15 cellular contexts compared by ENCODE assay signal in genomic region chr1:16918371-16918770, GRCh38. TPM values are rescaled to one million over a fixed set of nuclear protein-coding genes. Genes with fewer than 3 reads are reported as not detected.
DNase-seq lines count a peak whose midpoint lies in the region; ATAC-seq and TF ChIP-seq lines count a peak whose summit lies in the region.
"Had no signal": no experiment of that assay in that cellular context is flagged by ENCODE, and none has a peak within 500 bp of the region (broad histone marks: within the 10 kb centered on the region; RNA-seq: fewer than 3 reads in every experiment).

No MANE protein-coding gene starts in this region.

- CTCF ChIA-PET in MCF 10A (lab: Yijun Ruan, JAX) = no interaction called here

- H3K4me3 Mint-ChIP-seq in central memory CD8-positive, alpha-beta T cell = no peak overlapping the region
- H3K4me3 Mint-ChIP-seq in MCF 10A (ENCODE audit: unreplicated experiment) (no peak overlapping the region), type B pancreatic cell (no peak overlapping the region)
- H3K4me3 Mint-ChIP-seq: CD4-positive, CD25-positive, alpha-beta regulatory T cell had no signal

- DNase-seq in GM13977 (ENCODE audit: low spot score) = peak; percentile 7
- DNase-seq in central memory CD8-positive, alpha-beta T cell (ENCODE audit: low spot score in 2 of 2) = no peak
- DNase-seq in lower lobe of right lung = peak; percentile 32
- peak; percentile 71 for DNase-seq in spleen
- no peak for DNase-seq in MCF 10A (ENCODE audit: unreplicated experiment)
- DNase-seq in dorsolateral prefrontal cortex = no peak
- no peak for DNase-seq in type B pancreatic cell (ENCODE audit: extremely low spot score, unreplicated experiment)
- DNase-seq: ACHN; CD4-positive, CD25-positive, alpha-beta regulatory T cell; DMS53; GF-D8; GM23248 had no signal

- ATAC-seq in central memory CD8-positive, alpha-beta T cell (replicated peaks; ENCODE audit: extremely low read depth, poor library complexity, severe bottlenecking) = no peak
- ATAC-seq in lower lobe of right lung (no peak), GM21526 (IDR thresholded peaks at IDR 0.05; ENCODE audit: low FRiP score, unreplicated experiment) (no peak)
- ATAC-seq: HCT116 had no signal

- 59 to 81% (median 74%) methylated on average over 3 of the region's 3 CpGs for WGBS in spleen, 5 donors

- H3K9me3 Mint-ChIP-seq in central memory CD8-positive, alpha-beta T cell = no peaks in the 10 kb centered on the region
- H3K9me3 Mint-ChIP-seq in MCF 10A (ENCODE audit: unreplicated experiment) = no peaks in the 10 kb centered on the region
- no peaks in the 10 kb centered on the region for H3K9me3 Mint-ChIP-seq in type B pancreatic cell
- H3K9me3 Mint-ChIP-seq: CD4-positive, CD25-positive, alpha-beta regulatory T cell had no signal

- no peaks in the 10 kb centered on the region for H3K27me3 Mint-ChIP-seq in central memory CD8-positive, alpha-beta T cell
- H3K27me3 Mint-ChIP-seq in MCF 10A (ENCODE audit: insufficient read depth, unreplicated experiment) (no peaks in the 10 kb centered on the region), type B pancreatic cell (no peaks in the 10 kb centered on the region)

- in situ Hi-C loops in GM13977 (cut with MboI; ENCODE audit: low pct_unique_long_range_greater_than_20kb, low sequenced_read_pairs, unreplicated experiment) = no loop called here

- peaks cover 1% of the 10 kb centered on the region for H3K36me3 Mint-ChIP-seq in central memory CD8-positive, alpha-beta T cell (ENCODE audit: insufficient read depth)
- no peaks in the 10 kb centered on the region for H3K36me3 Mint-ChIP-seq in MCF 10A (ENCODE audit: insufficient read depth, unreplicated experiment)
- no peaks in the 10 kb centered on the region for H3K36me3 Mint-ChIP-seq in type B pancreatic cell

- H3K27ac ChIP-seq in lower lobe of right lung (no peak overlapping the region), spleen (no peak overlapping the region), dorsolateral prefrontal cortex (no peak overlapping the region)
- H3K27ac ChIP-seq: BLaER1 treated with 17β-estradiol and CSF1 and Interleukin-3, amounts not matched to agents 10 nM and 100 nM; GM23248 had no signal

- no peaks in the 10 kb centered on the region for H3K9me3 ChIP-seq in lower lobe of right lung
- no peaks in the 10 kb centered on the region for H3K9me3 ChIP-seq in spleen
- H3K9me3 ChIP-seq: BLaER1 treated with 17β-estradiol and CSF1 and Interleukin-3, amounts not matched to agents 10 nM and 100 nM had no signal

- POLR2A ChIA-PET in MCF 10A (lab: Yijun Ruan, JAX) = no interaction called here

- H3K4me1 ChIP-seq in lower lobe of right lung = peaks cover 19% of the 10 kb centered on the region
- peaks cover 12 to 43% (median 28%) of the 10 kb centered on the region in 6 donors for H3K4me1 ChIP-seq in spleen

- H3K4me3 ChIP-seq in lower lobe of right lung (no peak overlapping the region), spleen (no peak overlapping the region), dorsolateral prefrontal cortex (no peak overlapping the region)
- H3K4me3 ChIP-seq: BLaER1 treated with 17β-estradiol and CSF1 and Interleukin-3, amounts not matched to agents 10 nM and 100 nM; GM23248 had no signal

- H3K4me1 Mint-ChIP-seq in central memory CD8-positive, alpha-beta T cell = peaks cover 45% of the 10 kb centered on the region
- H3K4me1 Mint-ChIP-seq in MCF 10A (ENCODE audit: insufficient read depth, unreplicated experiment) (peaks cover 18% of the 10 kb centered on the region), type B pancreatic cell (ENCODE audit: unreplicated experiment) (peaks cover 10% of the 10 kb centered on the region)

- intact Hi-C loops in lower lobe of right lung (cut with DNase I) (no loop called here), spleen (cut with DNase I; ENCODE audit: low total_unique reads) (no loop called here), MCF 10A (cut with micrococcal nuclease) (no loop called here), dorsolateral prefrontal cortex (cut with DNase I) (no loop called here)

- H3K36me3 ChIP-seq in lower lobe of right lung (no peaks in the 10 kb centered on the region), spleen (no peaks in the 10 kb centered on the region)
- H3K36me3 ChIP-seq: BLaER1 treated with 17β-estradiol and CSF1 and Interleukin-3, amounts not matched to agents 10 nM and 100 nM had no signal

- no TSS peak for BruUV-seq in MCF 10A (replicated peaks; lab: Mats Ljungman, UMichigan)

- H3K27ac Mint-ChIP-seq in central memory CD8-positive, alpha-beta T cell (ENCODE audit: low read depth) = peak overlapping the region; percentile 13
- H3K27ac Mint-ChIP-seq in MCF 10A (ENCODE audit: low read depth, unreplicated experiment) (no peak overlapping the region), type B pancreatic cell (no peak overlapping the region)

- H3K27me3 ChIP-seq in lower lobe of right lung (ENCODE audit: low read depth) (no peaks in the 10 kb centered on the region), spleen (replicated peaks in 1 of 7) (peaks cover 0 to 20% (median 0%) of the 10 kb centered on the region in 7 donors), dorsolateral prefrontal cortex (no peaks in the 10 kb centered on the region)
- H3K27me3 ChIP-seq: BLaER1 treated with 17β-estradiol and CSF1 and Interleukin-3, amounts not matched to agents 10 nM and 100 nM had no signal

- no peak for TF ChIP-seq CTCF in GM13977 (IDR thresholded peaks at IDR 0.05; ENCODE audit: extremely low read depth, insufficient read depth, missing control alignments)
- TF ChIP-seq CTCF in lower lobe of right lung (IDR thresholded peaks at IDR 0.05) = no peak
- TF ChIP-seq CTCF in spleen (IDR thresholded peaks at IDR 0.05 in 8 of 11, conservative IDR thresholded peaks at IDR 0.05 in 3 of 11) = no peak
- no peak for TF ChIP-seq CTCF in MCF 10A (IDR thresholded peaks at IDR 0.05; ENCODE audit: unreplicated experiment)
- TF ChIP-seq CTCF in dorsolateral prefrontal cortex (IDR thresholded peaks at IDR 0.05 in 54 of 56, conservative IDR thresholded peaks at IDR 0.05 in 2 of 56; ENCODE audit: low read depth in 1 of 56, partially characterized antibody in 56 of 56) = no peak
- TF ChIP-seq CTCF in type B pancreatic cell (conservative IDR thresholded peaks at IDR 0.05) = no peak

- no peak for TF ChIP-seq POLR2A in spleen (IDR thresholded peaks at IDR 0.05)

RNA-seq across cellular contexts. Expression of gene CROCC, which starts 3.4 kb away (rescaled TPM):
- total RNA-seq in lower lobe of right lung (21.0 TPM), spleen (10 to 100 TPM; 19.0 to 41.9 (median 31.0) TPM), MCF 10A (2022) (8.8 and 9.6 TPM in 2 replicates), dorsolateral prefrontal cortex (10 to 100 TPM; 15.4 to 63.7 (median 32.6) TPM), type B pancreatic cell (ENCODE audit: low replicate concordance) (23.5 and 40.1 TPM in 2 replicates)
- polyA plus RNA-seq in spleen = 10 to 100 TPM; 14.5 to 55.4 (median 27.5) TPM

RNA-seq across cellular contexts. Expression of gene RNU1-2, which starts 22.6 kb away (rescaled TPM):
- 6,803 TPM for total RNA-seq in lower lobe of right lung
- total RNA-seq in spleen = 1,000 to 10,000 TPM in 4 of 7 donors, under 1 TPM in 3; under 0.01 to 8,075 (median 6,234) TPM
- polyA plus RNA-seq in spleen = not detected
- 1,539 and 1,606 TPM in 2 replicates for total RNA-seq in MCF 10A (2022)
- over 10,000 TPM in 6 of 120 experiments, 1,000 to 10,000 TPM in 114; 2,235 to 12,697 (median 6,630) TPM for total RNA-seq in dorsolateral prefrontal cortex
- 2,993 and 3,564 TPM in 2 replicates for total RNA-seq in type B pancreatic cell (ENCODE audit: low replicate concordance)
- total RNA-seq: GM23248 had no signal
- polyA plus RNA-seq: GM23248 had no signal

Comparison
In these comparisons a context has a peak if more than half of its experiments do, and no peak if none do; other contexts are left out.
1. DNase-seq: peak in GM13977 (single experiment), lower lobe of right lung (single experiment) and spleen (single experiment); none in central memory CD8-positive, alpha-beta T cell (0 of 2), MCF 10A (single experiment), dorsolateral prefrontal cortex (0 of 10) and type B pancreatic cell (single experiment).